In genomic region chr17:56018202-56018601, GRCh38 we compare ENCODE assay signal across 22 cellular contexts.
A peak's percentile ranks its signal among the peaks of the same experiment; 100 is the strongest.
DNase-seq lines count a peak whose midpoint lies in the region; ATAC-seq, FAIRE-seq and TF ChIP-seq lines count a peak whose summit lies in the region.
"Had no signal": no experiment of that assay in that cellular context is flagged by ENCODE, and none has a peak within 500 bp of the region (broad histone marks: within the 10 kb centered on the region; RNA-seq: fewer than 3 reads in every experiment).

No MANE protein-coding gene starts in this region.

- ATAC-seq in activated CD8-positive, alpha-beta T cell treated with anti-CD3 and anti-CD28 coated beads for 36 hours, result peak; percentile 38
- no peak for ATAC-seq in activated CD8-positive, alpha-beta T cell treated with anti-CD3 and anti-CD28 coated beads, Interleukin-2, amount 10 ng/mL, durations not matched to agents 7 days and 5 days
- no peak for ATAC-seq in HG02623 (IDR thresholded peaks at IDR 0.05; ENCODE audit: unreplicated experiment)
- ATAC-seq: CD8-positive, alpha-beta T cell had no signal

- no peak for TF ChIP-seq POLR2A in esophagus muscularis mucosa (IDR thresholded peaks at IDR 0.05; ENCODE audit: low read depth)

- H3K27ac Mint-ChIP-seq in activated CD8-positive, alpha-beta T cell treated with anti-CD3 and anti-CD28 coated beads for 36 hours, result no peak overlapping the region
- no peak overlapping the region for H3K27ac Mint-ChIP-seq in activated CD8-positive, alpha-beta T cell treated with anti-CD3 and anti-CD28 coated beads, Interleukin-2, amount 10 ng/mL, durations not matched to agents 7 days and 5 days
- H3K27ac Mint-ChIP-seq: B cell; CD4-positive, CD25-positive, alpha-beta regulatory T cell; CD8-positive, alpha-beta T cell had no signal

- H3K27me3 Mint-ChIP-seq in activated CD8-positive, alpha-beta T cell treated with anti-CD3 and anti-CD28 coated beads for 36 hours, result peaks cover 5% of the 10 kb centered on the region
- peaks cover 5% of the 10 kb centered on the region for H3K27me3 Mint-ChIP-seq in activated CD8-positive, alpha-beta T cell treated with anti-CD3 and anti-CD28 coated beads, Interleukin-2, amount 10 ng/mL, durations not matched to agents 7 days and 5 days (ENCODE audit: low read depth)

- 63% methylated on average over 2 of the region's 2 CpGs for WGBS in esophagus muscularis mucosa

- H3K4me3 ChIP-seq in esophagus muscularis mucosa, result no peak overlapping the region
- H3K4me3 ChIP-seq: BLaER1, GM23248 had no signal

- H3K9me3 Mint-ChIP-seq in activated CD8-positive, alpha-beta T cell treated with anti-CD3 and anti-CD28 coated beads for 36 hours, result peaks cover 4% of the 10 kb centered on the region
- no peaks in the 10 kb centered on the region for H3K9me3 Mint-ChIP-seq in activated CD8-positive, alpha-beta T cell treated with anti-CD3 and anti-CD28 coated beads, Interleukin-2, amount 10 ng/mL, durations not matched to agents 7 days and 5 days (ENCODE audit: insufficient read depth)

- no peak for DNase-seq in activated CD8-positive, alpha-beta T cell treated with anti-CD3 and anti-CD28 coated beads for 36 hours
- DNase-seq in activated CD8-positive, alpha-beta T cell treated with anti-CD3 and anti-CD28 coated beads, Interleukin-2, amount 10 ng/mL, durations not matched to agents 7 days and 5 days, result no peak
- no peak for DNase-seq in HTR-8/SVneo (ENCODE audit: insufficient read length, low spot score)
- peak; percentile 10 for DNase-seq in esophagus muscularis mucosa (ENCODE audit: extremely low spot score)
- no peak for DNase-seq in stimulated activated CD4-positive, alpha-beta T cell treated with anti-CD3 and anti-CD28 coated beads, Interleukin-4, amount 100 ng/mL, for 24 hours
- DNase-seq: Caco-2; CD4-positive, CD25-positive, alpha-beta regulatory T cell; CD8-positive, alpha-beta T cell; DMS153; DND-41; GM23248; H7; HCEC 1CT had no signal

- no peak for TF ChIP-seq CTCF in activated CD8-positive, alpha-beta T cell treated with anti-CD3 and anti-CD28 coated beads for 36 hours (IDR thresholded peaks at IDR 0.05)
- no peak for TF ChIP-seq CTCF in esophagus muscularis mucosa (IDR thresholded peaks at IDR 0.05)

- no peak overlapping the region for H3K27ac ChIP-seq in esophagus muscularis mucosa (replicated peaks in 1 of 4)
- H3K27ac ChIP-seq: 22Rv1, BLaER1, C4-2B, GM23248 had no signal

- no peaks in the 10 kb centered on the region for H3K36me3 ChIP-seq in esophagus muscularis mucosa
- H3K36me3 ChIP-seq: BLaER1 had no signal

- CTCF ChIA-PET in activated CD8-positive, alpha-beta T cell treated with anti-CD3 and anti-CD28 coated beads for 36 hours (lab: Charles Lee), result no interaction called here
- CTCF ChIA-PET in activated CD8-positive, alpha-beta T cell treated with anti-CD3 and anti-CD28 coated beads, Interleukin-2, amount 10 ng/mL, durations not matched to agents 7 days and 5 days (lab: Charles Lee), result no interaction called here

- H3K4me3 Mint-ChIP-seq in activated CD8-positive, alpha-beta T cell treated with anti-CD3 and anti-CD28 coated beads for 36 hours, result no peak overlapping the region
- H3K4me3 Mint-ChIP-seq in activated CD8-positive, alpha-beta T cell treated with anti-CD3 and anti-CD28 coated beads, Interleukin-2, amount 10 ng/mL, durations not matched to agents 7 days and 5 days, result no peak overlapping the region
- H3K4me3 Mint-ChIP-seq: B cell; CD4-positive, CD25-positive, alpha-beta regulatory T cell; CD8-positive, alpha-beta T cell had no signal

- H3K27me3 ChIP-seq in esophagus muscularis mucosa, result no peaks in the 10 kb centered on the region
- H3K27me3 ChIP-seq: BLaER1 had no signal

- no peaks in the 10 kb centered on the region for H3K4me1 ChIP-seq in esophagus muscularis mucosa
- H3K4me1 ChIP-seq: BLaER1, Caco-2 had no signal

- peak; percentile 46 for FAIRE-seq in HTR-8/SVneo (lab: Jason Lieb, UNC)
- FAIRE-seq: A204.1, G401.6, GM12892, H1 had no signal

- no peak for TF ChIP-seq EP300 in esophagus muscularis mucosa (IDR thresholded peaks at IDR 0.05)

- peaks cover 3% of the 10 kb centered on the region for H3K36me3 Mint-ChIP-seq in activated CD8-positive, alpha-beta T cell treated with anti-CD3 and anti-CD28 coated beads for 36 hours (ENCODE audit: low read depth)
- H3K36me3 Mint-ChIP-seq in activated CD8-positive, alpha-beta T cell treated with anti-CD3 and anti-CD28 coated beads, Interleukin-2, amount 10 ng/mL, durations not matched to agents 7 days and 5 days (ENCODE audit: low read depth), result no peaks in the 10 kb centered on the region
- H3K36me3 Mint-ChIP-seq: CD4-positive, CD25-positive, alpha-beta regulatory T cell; CD8-positive, alpha-beta T cell had no signal

- no peaks in the 10 kb centered on the region for H3K9me3 ChIP-seq in esophagus muscularis mucosa
- H3K9me3 ChIP-seq: BLaER1, Caco-2 had no signal

- POLR2A ChIA-PET in activated CD8-positive, alpha-beta T cell treated with anti-CD3 and anti-CD28 coated beads for 36 hours (lab: Charles Lee), result no interaction called here
- POLR2A ChIA-PET in activated CD8-positive, alpha-beta T cell treated with anti-CD3 and anti-CD28 coated beads, Interleukin-2, amount 10 ng/mL, durations not matched to agents 7 days and 5 days (lab: Charles Lee), result no interaction called here

- H3K4me1 Mint-ChIP-seq in activated CD8-positive, alpha-beta T cell treated with anti-CD3 and anti-CD28 coated beads for 36 hours (ENCODE audit: low read depth), result peaks cover 28% of the 10 kb centered on the region
- peaks cover under 1% of the 10 kb centered on the region for H3K4me1 Mint-ChIP-seq in activated CD8-positive, alpha-beta T cell treated with anti-CD3 and anti-CD28 coated beads, Interleukin-2, amount 10 ng/mL, durations not matched to agents 7 days and 5 days (ENCODE audit: low read depth)
- H3K4me1 Mint-ChIP-seq: B cell; CD4-positive, CD25-positive, alpha-beta regulatory T cell had no signal

- intact Hi-C loops in activated CD8-positive, alpha-beta T cell treated with anti-CD3 and anti-CD28 coated beads for 36 hours (cut with micrococcal nuclease), result no loop called here
- intact Hi-C loops in esophagus muscularis mucosa (cut with DNase I), result no loop called here
